Comparison of ENCODE assay signal across 25 cellular contexts in the genomic region with DNA sequence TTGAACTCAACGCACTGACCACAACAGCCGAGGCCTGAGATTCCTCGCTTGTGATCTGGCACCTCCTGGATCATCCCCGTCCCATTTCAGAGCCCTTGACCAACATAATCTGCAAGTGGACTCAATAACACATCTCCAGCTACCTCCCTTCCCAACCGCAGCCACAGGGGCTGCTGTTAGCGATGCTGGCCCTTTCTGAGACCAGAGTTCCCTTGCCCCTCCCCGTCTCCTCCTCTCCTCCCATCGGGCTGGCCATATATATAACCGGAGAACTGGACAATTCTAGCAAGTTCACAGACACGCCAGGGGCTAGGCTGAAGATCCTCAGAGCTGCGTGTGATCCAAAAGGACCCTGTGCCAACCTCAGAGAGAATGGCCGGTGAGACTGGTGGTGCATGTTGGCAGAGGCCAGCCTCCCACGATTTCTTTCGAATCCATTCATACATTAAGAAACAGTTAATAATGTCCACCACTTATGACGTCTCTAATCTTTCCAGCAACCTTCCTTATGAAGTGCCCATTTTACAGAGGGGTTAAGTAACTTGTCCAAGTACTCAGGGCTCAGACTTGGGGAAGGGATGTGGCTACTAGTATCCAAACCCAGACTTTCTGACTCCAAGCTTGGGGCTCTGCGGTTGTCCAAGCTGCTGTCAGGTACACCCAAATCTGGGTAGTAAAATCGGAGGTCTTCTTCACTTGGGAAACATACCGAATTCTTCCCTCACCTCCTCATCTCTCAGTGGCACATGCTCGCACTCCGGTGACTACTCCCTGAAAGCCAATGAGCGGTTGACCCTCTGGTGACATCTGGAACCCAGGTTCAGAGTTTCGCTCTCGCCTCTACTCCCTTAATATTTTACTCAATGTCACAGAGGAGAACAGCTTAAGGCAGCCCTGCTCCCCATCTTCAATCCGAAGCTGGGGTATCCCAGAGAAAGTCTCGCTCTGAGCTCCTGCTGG. TPM values are rescaled to one million over a fixed set of nuclear protein-coding genes. Genes with fewer than 3 reads are reported as not detected.
A peak's percentile ranks its signal among the peaks of the same experiment; 100 is the strongest.
DNase-seq lines count a peak whose midpoint lies in the region; ATAC-seq and TF ChIP-seq lines count a peak whose summit lies in the region.
"Had no signal": no experiment of that assay in that cellular context is flagged by ENCODE, and none has a peak within 500 bp of the region (broad histone marks: within the 10 kb centered on the region; RNA-seq: fewer than 3 reads in every experiment).

No MANE protein-coding gene starts in this region.

- peaks cover 13% of the 10 kb centered on the region for H3K9me3 Mint-ChIP-seq in neural progenitor cell

- intact Hi-C loops in ascending aorta (cut with DNase I), result no loop called here

- H3F3A ChIP-seq in neural progenitor cell (ENCODE audit: low read depth), result peaks cover 89% of the 10 kb centered on the region

- no peak overlapping the region for H3K27ac ChIP-seq in ascending aorta
- H3K27ac ChIP-seq in hepatocyte, result no peak overlapping the region
- H3K27ac ChIP-seq in neural progenitor cell, result peak overlapping the region; percentile 96
- H3K27ac ChIP-seq: cardiac muscle cell, heart left ventricle, PC-9, right lobe of liver, SJCRH30 had no signal

- peak overlapping the region; percentile 6 to 21 for H3K4me3 ChIP-seq in ascending aorta
- no peak overlapping the region for H3K4me3 ChIP-seq in hepatocyte
- peak overlapping the region; percentile 92 for H3K4me3 ChIP-seq in neural progenitor cell
- H3K4me3 ChIP-seq: PC-9, SJCRH30 had no signal

- DNase-seq in ELF-1 (ENCODE audit: low read depth, low spot score), result peak; percentile 41
- DNase-seq in ascending aorta (ENCODE audit: low spot score in 2 of 2), result no peak
- DNase-seq in hepatocyte (ENCODE audit: low spot score), result no peak
- DNase-seq in neural progenitor cell (ENCODE audit: low spot score), result peak; percentile 68
- no peak for DNase-seq in stimulated activated naive CD4-positive, alpha-beta T cell treated with Interleukin-2 at 50 U/mL for 16 hours (lab: John Stamatoyannopoulos, UW)
- no peak for DNase-seq in AG08396 (ENCODE audit: low spot score)
- DNase-seq: activated CD4-positive, CD25-positive, alpha-beta regulatory T cell; activated naive CD8-positive, alpha-beta T cell treated with anti-CD3 and anti-CD28 coated beads, Interleukin-2, amount 50 U/mL, for 24 hours; CD8-positive, alpha-beta memory T cell; heart left ventricle; kidney glomerular epithelial cell; NCI-H1417; NCI-H82; occipital lobe; PC-9; SJCRH30 had no signal

- H2AFZ ChIP-seq in hepatocyte (no peak overlapping the region), neural progenitor cell (replicated peaks) (no peak overlapping the region)
- H2AFZ ChIP-seq: PC-9 had no signal

- no peaks in the 10 kb centered on the region for H3K9me2 ChIP-seq in hepatocyte (replicated peaks; ENCODE audit: insufficient read depth)

- H3K4me2 ChIP-seq in hepatocyte, result peak overlapping the region; percentile 90
- H3K4me2 ChIP-seq in neural progenitor cell, result peak overlapping the region; percentile 98
- H3K4me2 ChIP-seq: PC-9 had no signal

- TF ChIP-seq CTCF in ascending aorta (IDR thresholded peaks at IDR 0.05) (no peak), hepatocyte (IDR thresholded peaks at IDR 0.05; ENCODE audit: poor library complexity) (no peak), neural progenitor cell (IDR thresholded peaks at IDR 0.05) (no peak)

- H3K27me3 ChIP-seq in ascending aorta, result peaks cover 35% of the 10 kb centered on the region
- H3K27me3 ChIP-seq in hepatocyte, result peaks cover 93% of the 10 kb centered on the region
- no peaks in the 10 kb centered on the region for H3K27me3 ChIP-seq in neural progenitor cell

- WGBS in hepatocyte (ENCODE audit: low lambda C conversion rate, missing lambda C conversion rate), result 14% methylated on average over 25 of the region's 25 CpGs

- no peak for ATAC-seq in GM18870 (IDR thresholded peaks at IDR 0.05; ENCODE audit: unreplicated experiment)
- ATAC-seq in GM21528 (IDR thresholded peaks at IDR 0.05; ENCODE audit: low FRiP score, unreplicated experiment), result no peak
- ATAC-seq: activated naive CD8-positive, alpha-beta T cell treated with anti-CD3 and anti-CD28 coated beads, Interleukin-2, amount 50 U/mL, for 24 hours had no signal

- H3K27ac Mint-ChIP-seq in neural progenitor cell, result no peak overlapping the region
- H3K27ac Mint-ChIP-seq: activated naive CD8-positive, alpha-beta T cell treated with anti-CD3 and anti-CD28 coated beads, Interleukin-2, amount 50 U/mL, for 24 hours; CD8-positive, alpha-beta memory T cell; stimulated activated naive CD8-positive, alpha-beta T cell treated with anti-CD3 and anti-CD28 coated beads, Interleukin-15, Interleukin-2, amounts not matched to agents 100 ng/mL and 50 ng/mL, for 24 hours had no signal

- H3K9me3 ChIP-seq in ascending aorta, result no peaks in the 10 kb centered on the region
- H3K9me3 ChIP-seq in hepatocyte (ENCODE audit: low read depth), result no peaks in the 10 kb centered on the region
- H3K9me3 ChIP-seq in neural progenitor cell (ENCODE audit: low read depth), result no peaks in the 10 kb centered on the region
- H3K9me3 ChIP-seq: heart left ventricle, right lobe of liver, SJCRH30 had no signal

- H3K4me1 ChIP-seq in ascending aorta (no peaks in the 10 kb centered on the region), hepatocyte (ENCODE audit: insufficient read depth) (peaks cover 9% of the 10 kb centered on the region), neural progenitor cell (peaks cover 70% of the 10 kb centered on the region)
- H3K4me1 ChIP-seq: SJCRH30 had no signal

- peaks cover 32% of the 10 kb centered on the region for H3K27me3 Mint-ChIP-seq in neural progenitor cell (ENCODE audit: insufficient read depth, low read depth)

- H3K36me3 ChIP-seq in ascending aorta (no peaks in the 10 kb centered on the region), hepatocyte (replicated peaks; ENCODE audit: insufficient read depth, low read depth) (no peaks in the 10 kb centered on the region), neural progenitor cell (no peaks in the 10 kb centered on the region)
- H3K36me3 ChIP-seq: cardiac muscle cell, heart left ventricle, right lobe of liver, SJCRH30 had no signal

- H3K9ac ChIP-seq in neural progenitor cell, result peak overlapping the region; percentile 70

- H4K20me1 ChIP-seq in hepatocyte (ENCODE audit: insufficient read depth, poor library complexity, severe bottlenecking), result no peaks in the 10 kb centered on the region
- peaks cover 58% of the 10 kb centered on the region for H4K20me1 ChIP-seq in neural progenitor cell (ENCODE audit: low read depth)

- peaks cover 1% of the 10 kb centered on the region for H3K36me3 Mint-ChIP-seq in neural progenitor cell

- H3K4me1 Mint-ChIP-seq in neural progenitor cell, result peaks cover 22% of the 10 kb centered on the region

- H3K4me3 Mint-ChIP-seq in neural progenitor cell, result no peak overlapping the region
- H3K4me3 Mint-ChIP-seq: activated naive CD8-positive, alpha-beta T cell treated with anti-CD3 and anti-CD28 coated beads, Interleukin-2, amount 50 U/mL, for 24 hours; CD8-positive, alpha-beta memory T cell; stimulated activated naive CD8-positive, alpha-beta T cell treated with anti-CD3 and anti-CD28 coated beads, Interleukin-15, Interleukin-2, amounts not matched to agents 100 ng/mL and 50 ng/mL, for 24 hours had no signal

- no peaks in the 10 kb centered on the region for H3K79me2 ChIP-seq in hepatocyte
- peaks cover 100% of the 10 kb centered on the region for H3K79me2 ChIP-seq in neural progenitor cell (ENCODE audit: low read depth)

RNA-seq across cellular contexts. Expression of a gene that starts 11.2 kb away (rescaled TPM):
- total RNA-seq in ascending aorta (not detected), hepatocyte (not detected in 2 replicates), neural progenitor cell (ENCODE audit: low replicate concordance) (330 and 467 TPM in 2 replicates)
- 0.13 and 0.19 TPM in 2 replicates for polyA plus RNA-seq in hepatocyte
- total RNA-seq: activated CD8-positive, alpha-beta memory T cell treated with anti-CD3 and anti-CD28 coated beads for 36 hours; cardiac muscle cell; CD8-positive, alpha-beta memory T cell; fibroblast of lung; occipital lobe; PC-9; right lobe of liver; SJCRH30; T-helper 2 cell treated with Interferon-gamma antibody and Interleukin-4, amounts not matched to agents 100 ng/mL and 5 ng/mL, for 36 hours; urinary bladder had no signal
- polyA plus RNA-seq: cardiac muscle cell; CD8-positive, alpha-beta memory T cell; fibroblast of lung; heart left ventricle; urinary bladder had no signal

Comparison
In these comparisons a context has a peak if more than half of its experiments do, and no peak if none do; other contexts are left out.
1. DNase-seq: peak in ELF-1 (single experiment) and neural progenitor cell (single experiment); none in ascending aorta (0 of 2), hepatocyte (single experiment), stimulated activated naive CD4-positive, alpha-beta T cell treated with Interleukin-2 at 50 U/mL for 16 hours (single experiment) and AG08396 (single experiment).
2. RNA of a gene that starts 11.2 kb away (total RNA-seq): 330 to 467 TPM in neural progenitor cell; not detected in ascending aorta (single experiment) and not detected in hepatocyte; every median in the first group is over 100 times any median in the second.